In the genomic region with DNA sequence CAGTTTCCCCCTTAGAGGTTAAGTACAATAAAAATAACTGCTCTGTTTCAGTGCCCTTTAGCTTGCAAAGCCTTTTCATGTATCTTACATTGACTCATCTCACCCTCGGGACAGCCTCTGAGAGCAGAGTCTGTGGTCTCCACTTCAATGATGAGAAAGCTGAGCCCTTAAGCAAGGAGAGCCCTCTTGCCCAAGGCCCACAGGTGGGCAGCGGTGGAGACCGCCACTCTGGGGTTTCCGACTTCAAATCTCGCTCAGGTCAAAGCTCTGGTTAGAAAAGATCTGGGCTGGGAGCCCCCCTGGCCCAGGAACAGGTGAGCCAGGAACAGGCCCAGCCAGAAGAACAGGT, we compare ENCODE assay signal across 1 cellular context.
A peak's percentile ranks its signal among the peaks of the same experiment; 100 is the strongest.
TF ChIP-seq lines count a peak whose summit lies in the region.

No MANE protein-coding gene starts in this region.

TF ChIP-seq in GM12878, 131 proteins besides CTCF, POLR2A, EP300 and RAD21:
- TF ChIP-seq WRNIP1 (IDR thresholded peaks at IDR 0.05; ENCODE audit: borderline replicate concordance, low read depth, low read length) (no peak), IKZF1 (conservative IDR thresholded peaks at IDR 0.05) (peak; percentile 0; the same call in 1 of the 2 replicates), EED (IDR thresholded peaks at IDR 0.05; ENCODE audit: low read depth) (peak; percentile 81), HDAC6 (IDR thresholded peaks at IDR 0.05; ENCODE audit: unreplicated experiment) (no peak), IKZF2 (IDR thresholded peaks at IDR 0.05) (peak in 1 of 2 experiments; percentile 44; a peak in 3 of 4 replicates), MEF2B (IDR thresholded peaks at IDR 0.05; ENCODE audit: partially characterized antibody, poor library complexity, severe bottlenecking) (peak; percentile 53), SMC3 (IDR thresholded peaks at IDR 0.05; ENCODE audit: borderline replicate concordance, low read length) (0 out of 2 replicates have a peak, but pooled peaks have one; percentile 9), HDAC2 (IDR thresholded peaks at IDR 0.05) (no peak), MTA2 (IDR thresholded peaks at IDR 0.05; ENCODE audit: low read depth) (peak; percentile 31; the same call in 1 of the 2 replicates), JUNB (IDR thresholded peaks at IDR 0.05) (peak; percentile 66), BCL11A (IDR thresholded peaks at IDR 0.05; ENCODE audit: low read depth, low read length) (0 out of 2 replicates have a peak, but pooled peaks have one; percentile 28), TCF7 (IDR thresholded peaks at IDR 0.05; ENCODE audit: borderline replicate concordance) (peak; percentile 71; the same call in 1 of the 2 replicates), TAF1 (IDR thresholded peaks at IDR 0.05; ENCODE audit: borderline replicate concordance, low read depth, low read length) (0 out of 2 replicates have a peak, but pooled peaks have one; percentile 1), CREM (IDR thresholded peaks at IDR 0.05; ENCODE audit: low read depth) (peak; percentile 48; the same call in 1 of the 2 replicates), MEF2A (IDR thresholded peaks at IDR 0.05; ENCODE audit: insufficient read depth, low read depth, low read length) (peak; percentile 49; the same call in 1 of the 2 replicates), ETV6 (conservative IDR thresholded peaks at IDR 0.05 in 1 of 2, IDR thresholded peaks at IDR 0.05 in 1 of 2; ENCODE audit: borderline replicate concordance in 1 of 2, low read depth in 1 of 2) (peak in 1 of 2 experiments; percentile 64; a peak in 2 of 4 replicates)
- TF ChIP-seq, protein P1, sequence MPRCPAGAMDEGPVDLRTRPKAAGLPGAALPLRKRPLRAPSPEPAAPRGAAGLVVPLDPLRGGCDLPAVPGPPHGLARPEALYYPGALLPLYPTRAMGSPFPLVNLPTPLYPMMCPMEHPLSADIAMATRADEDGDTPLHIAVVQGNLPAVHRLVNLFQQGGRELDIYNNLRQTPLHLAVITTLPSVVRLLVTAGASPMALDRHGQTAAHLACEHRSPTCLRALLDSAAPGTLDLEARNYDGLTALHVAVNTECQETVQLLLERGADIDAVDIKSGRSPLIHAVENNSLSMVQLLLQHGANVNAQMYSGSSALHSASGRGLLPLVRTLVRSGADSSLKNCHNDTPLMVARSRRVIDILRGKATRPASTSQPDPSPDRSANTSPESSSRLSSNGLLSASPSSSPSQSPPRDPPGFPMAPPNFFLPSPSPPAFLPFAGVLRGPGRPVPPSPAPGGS (IDR thresholded peaks at IDR 0.05; ENCODE audit: borderline replicate concordance, insufficient read depth, low read depth, low read length, poor library complexity, severe bottlenecking), result peak; percentile 26
- TF ChIP-seq, protein P2, sequence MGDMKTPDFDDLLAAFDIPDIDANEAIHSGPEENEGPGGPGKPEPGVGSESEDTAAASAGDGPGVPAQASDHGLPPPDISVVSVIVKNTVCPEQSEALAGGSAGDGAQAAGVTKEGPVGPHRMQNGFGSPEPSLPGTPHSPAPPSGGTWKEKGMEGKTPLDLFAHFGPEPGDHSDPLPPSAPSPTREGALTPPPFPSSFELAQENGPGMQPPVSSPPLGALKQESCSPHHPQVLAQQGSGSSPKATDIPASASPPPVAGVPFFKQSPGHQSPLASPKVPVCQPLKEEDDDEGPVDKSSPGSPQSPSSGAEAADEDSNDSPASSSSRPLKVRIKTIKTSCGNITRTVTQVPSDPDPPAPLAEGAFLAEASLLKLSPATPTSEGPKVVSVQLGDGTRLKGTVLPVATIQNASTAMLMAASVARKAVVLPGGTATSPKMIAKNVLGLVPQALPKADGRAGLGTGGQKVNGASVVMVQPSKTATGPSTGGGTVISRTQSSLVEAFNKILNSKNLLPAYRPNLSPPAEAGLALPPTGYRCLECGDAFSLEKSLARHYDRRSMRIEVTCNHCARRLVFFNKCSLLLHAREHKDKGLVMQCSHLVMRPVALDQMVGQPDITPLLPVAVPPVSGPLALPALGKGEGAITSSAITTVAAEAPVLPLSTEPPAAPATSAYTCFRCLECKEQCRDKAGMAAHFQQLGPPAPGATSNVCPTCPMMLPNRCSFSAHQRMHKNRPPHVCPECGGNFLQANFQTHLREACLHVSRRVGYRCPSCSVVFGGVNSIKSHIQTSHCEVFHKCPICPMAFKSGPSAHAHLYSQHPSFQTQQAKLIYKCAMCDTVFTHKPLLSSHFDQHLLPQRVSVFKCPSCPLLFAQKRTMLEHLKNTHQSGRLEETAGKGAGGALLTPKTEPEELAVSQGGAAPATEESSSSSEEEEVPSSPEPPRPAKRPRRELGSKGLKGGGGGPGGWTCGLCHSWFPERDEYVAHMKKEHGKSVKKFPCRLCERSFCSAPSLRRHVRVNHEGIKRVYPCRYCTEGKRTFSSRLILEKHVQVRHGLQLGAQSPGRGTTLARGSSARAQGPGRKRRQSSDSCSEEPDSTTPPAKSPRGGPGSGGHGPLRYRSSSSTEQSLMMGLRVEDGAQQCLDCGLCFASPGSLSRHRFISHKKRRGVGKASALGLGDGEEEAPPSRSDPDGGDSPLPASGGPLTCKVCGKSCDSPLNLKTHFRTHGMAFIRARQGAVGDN (IDR thresholded peaks at IDR 0.05), result 0 out of 2 replicates have a peak, but pooled peaks have one; percentile 27
- TF ChIP-seq, protein P3, sequence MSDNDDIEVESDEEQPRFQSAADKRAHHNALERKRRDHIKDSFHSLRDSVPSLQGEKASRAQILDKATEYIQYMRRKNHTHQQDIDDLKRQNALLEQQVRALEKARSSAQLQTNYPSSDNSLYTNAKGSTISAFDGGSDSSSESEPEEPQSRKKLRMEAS (IDR thresholded peaks at IDR 0.05; ENCODE audit: low read depth, low read length), result no peak
